In the genomic region with DNA sequence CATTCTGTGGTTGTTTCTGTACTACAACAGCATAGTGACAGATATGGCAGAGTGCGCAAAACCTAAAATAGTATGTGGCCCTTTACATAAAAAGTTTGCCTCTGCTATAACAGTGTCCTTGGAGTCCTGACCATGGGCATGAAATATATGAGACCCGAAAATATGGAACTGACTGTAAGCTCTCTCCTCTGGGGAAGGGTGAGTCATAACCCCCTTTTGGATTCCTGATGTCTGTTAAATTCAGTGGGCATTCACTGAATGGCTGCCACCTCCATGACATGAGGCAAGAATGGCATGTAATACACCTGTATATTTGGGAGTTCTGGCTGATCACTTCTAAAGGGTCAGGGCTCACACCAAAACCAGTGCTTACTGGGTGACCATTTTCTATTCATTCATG, we compare ENCODE assay signal across 11 cellular contexts. TPM values are rescaled to one million over a fixed set of nuclear protein-coding genes. Genes with fewer than 3 reads are reported as not detected.
A peak's percentile ranks its signal among the peaks of the same experiment; 100 is the strongest.
DNase-seq lines count a peak whose midpoint lies in the region; ATAC-seq and TF ChIP-seq lines count a peak whose summit lies in the region.
"Had no signal": no experiment of that assay in that cellular context is flagged by ENCODE, and none has a peak within 500 bp of the region (broad histone marks: within the 10 kb centered on the region; RNA-seq: fewer than 3 reads in every experiment).

No MANE protein-coding gene starts in this region.

- H2BK5ac ChIP-seq in mesenchymal stem cell (ENCODE audit: low read depth, low read length, poor library complexity, severe bottlenecking) = no peak overlapping the region

- no peak for TF ChIP-seq CTCF in activated CD8-positive, alpha-beta T cell treated with anti-CD3 and anti-CD28 coated beads for 36 hours (IDR thresholded peaks at IDR 0.05)
- TF ChIP-seq CTCF in upper lobe of left lung (IDR thresholded peaks at IDR 0.05) = no peak

- peak overlapping the region; percentile 4 to 35 for H3K4ac ChIP-seq in mesenchymal stem cell (ENCODE audit: low read depth in 1 of 2, low read length in 2 of 2)

- peak overlapping the region; percentile 18 for H4K91ac ChIP-seq in mesenchymal stem cell (ENCODE audit: low read length)

- peak overlapping the region; percentile 80 for H3K27ac Mint-ChIP-seq in activated naive CD4-positive, alpha-beta T cell treated with anti-CD3 and anti-CD28 coated beads, Interleukin-2, amount 10 ng/mL, durations not matched to agents 7 days and 5 days
- peak overlapping the region; percentile 81 for H3K27ac Mint-ChIP-seq in activated CD8-positive, alpha-beta T cell treated with anti-CD3 and anti-CD28 coated beads for 36 hours

- no peak overlapping the region for H2AFZ ChIP-seq in mesenchymal stem cell (ENCODE audit: low read depth, low read length)

- H3K4me3 ChIP-seq in mesenchymal stem cell (ENCODE audit: insufficient read depth in 1 of 2, low read depth in 1 of 2, low read length in 2 of 2) (peak overlapping the region in 1 of 2 experiments; percentile 35), upper lobe of left lung (no peak overlapping the region)
- H3K4me3 ChIP-seq: body of pancreas had no signal

- H3K27me3 ChIP-seq in mesenchymal stem cell (ENCODE audit: control insufficient read depth in 1 of 2, insufficient read depth in 1 of 2, low read length in 2 of 2) (no peaks in the 10 kb centered on the region), upper lobe of left lung (no peaks in the 10 kb centered on the region)
- H3K27me3 ChIP-seq: body of pancreas had no signal

- H3K36me3 ChIP-seq in mesenchymal stem cell (ENCODE audit: control insufficient read depth in 1 of 2, insufficient read depth in 2 of 2, low read depth in 1 of 2, low read length in 2 of 2) (peaks cover 0 to 5% of the 10 kb centered on the region in 2 experiments), upper lobe of left lung (no peaks in the 10 kb centered on the region)

- H3K27ac ChIP-seq in mesenchymal stem cell (ENCODE audit: low read length, poor library complexity, severe bottlenecking) = peak overlapping the region; percentile 80
- H3K27ac ChIP-seq in upper lobe of left lung = peak overlapping the region; percentile 94 to 97 (median 96)
- H3K27ac ChIP-seq in substantia nigra (ENCODE audit: low read depth, low read length, poor library complexity, severe bottlenecking) = no peak overlapping the region

- H3K23ac ChIP-seq in mesenchymal stem cell (ENCODE audit: low read length in 2 of 2) = no peak overlapping the region

- no peaks in the 10 kb centered on the region for H3K9me3 ChIP-seq in mesenchymal stem cell (ENCODE audit: control insufficient read depth, low read length)
- H3K9me3 ChIP-seq in upper lobe of left lung = no peaks in the 10 kb centered on the region
- H3K9me3 ChIP-seq: body of pancreas had no signal

- H3K4me3 Mint-ChIP-seq in activated naive CD4-positive, alpha-beta T cell treated with anti-CD3 and anti-CD28 coated beads, Interleukin-2, amount 10 ng/mL, durations not matched to agents 7 days and 5 days = no peak overlapping the region
- H3K4me3 Mint-ChIP-seq in activated CD8-positive, alpha-beta T cell treated with anti-CD3 and anti-CD28 coated beads for 36 hours = no peak overlapping the region

- H3K9me3 Mint-ChIP-seq in activated naive CD4-positive, alpha-beta T cell treated with anti-CD3 and anti-CD28 coated beads, Interleukin-2, amount 10 ng/mL, durations not matched to agents 7 days and 5 days = no peaks in the 10 kb centered on the region
- H3K9me3 Mint-ChIP-seq in activated CD8-positive, alpha-beta T cell treated with anti-CD3 and anti-CD28 coated beads for 36 hours = no peaks in the 10 kb centered on the region

- peaks cover 49% of the 10 kb centered on the region for H3K4me1 Mint-ChIP-seq in activated naive CD4-positive, alpha-beta T cell treated with anti-CD3 and anti-CD28 coated beads, Interleukin-2, amount 10 ng/mL, durations not matched to agents 7 days and 5 days
- H3K4me1 Mint-ChIP-seq in activated CD8-positive, alpha-beta T cell treated with anti-CD3 and anti-CD28 coated beads for 36 hours (ENCODE audit: low read depth) = peaks cover 40% of the 10 kb centered on the region

- peaks cover 46% of the 10 kb centered on the region for H3K36me3 Mint-ChIP-seq in activated naive CD4-positive, alpha-beta T cell treated with anti-CD3 and anti-CD28 coated beads, Interleukin-2, amount 10 ng/mL, durations not matched to agents 7 days and 5 days
- peaks cover 20% of the 10 kb centered on the region for H3K36me3 Mint-ChIP-seq in activated CD8-positive, alpha-beta T cell treated with anti-CD3 and anti-CD28 coated beads for 36 hours (ENCODE audit: low read depth)

- H2BK12ac ChIP-seq in mesenchymal stem cell (ENCODE audit: low read length in 2 of 2) = peak overlapping the region; percentile 25 to 44

- ATAC-seq in activated CD8-positive, alpha-beta T cell treated with anti-CD3 and anti-CD28 coated beads for 36 hours = no peak
- no peak for ATAC-seq in upper lobe of left lung (ENCODE audit: low FRiP score in 2 of 2)
- no peak for ATAC-seq in HG03378 (IDR thresholded peaks at IDR 0.05; ENCODE audit: unreplicated experiment)
- ATAC-seq: body of pancreas, right cardiac atrium had no signal

- no peak overlapping the region for H3K18ac ChIP-seq in mesenchymal stem cell (ENCODE audit: low read depth in 1 of 2, low read length in 2 of 2)

- no peak for TF ChIP-seq EP300 in upper lobe of left lung (IDR thresholded peaks at IDR 0.05)

- peak overlapping the region; percentile 47 for H2AK5ac ChIP-seq in mesenchymal stem cell (ENCODE audit: low read length, severe bottlenecking)

- intact Hi-C loops in activated CD8-positive, alpha-beta T cell treated with anti-CD3 and anti-CD28 coated beads for 36 hours (cut with micrococcal nuclease) = no loop called here

- no peaks in the 10 kb centered on the region for H3K27me3 Mint-ChIP-seq in activated naive CD4-positive, alpha-beta T cell treated with anti-CD3 and anti-CD28 coated beads, Interleukin-2, amount 10 ng/mL, durations not matched to agents 7 days and 5 days
- no peaks in the 10 kb centered on the region for H3K27me3 Mint-ChIP-seq in activated CD8-positive, alpha-beta T cell treated with anti-CD3 and anti-CD28 coated beads for 36 hours

- peak overlapping the region; percentile 83 for H3K9ac ChIP-seq in mesenchymal stem cell (ENCODE audit: low read length)

- 77% methylated on average over 2 of the region's 2 CpGs for WGBS in mesenchymal stem cell
- WGBS in upper lobe of left lung, 2 donors = 56 to 84% methylated on average over 2 of the region's 2 CpGs

- H3K4me2 ChIP-seq in mesenchymal stem cell (ENCODE audit: low read length, poor library complexity, severe bottlenecking) = no peak overlapping the region

- H3K14ac ChIP-seq in mesenchymal stem cell (ENCODE audit: low read length in 2 of 2) = no peak overlapping the region

- DNase-seq in activated naive CD4-positive, alpha-beta T cell treated with anti-CD3 and anti-CD28 coated beads, Interleukin-2, amount 10 ng/mL, durations not matched to agents 7 days and 5 days = no peak
- DNase-seq in activated naive CD4-positive, alpha-beta T cell (lab: John Stamatoyannopoulos, UW) = no peak
- no peak for DNase-seq in activated CD8-positive, alpha-beta T cell treated with anti-CD3 and anti-CD28 coated beads for 36 hours
- DNase-seq in mesenchymal stem cell (no peak), upper lobe of left lung (no peak), NCI-H2081 (lab: John Stamatoyannopoulos, UW) (no peak), substantia nigra (lab: John Stamatoyannopoulos, UW) (no peak)
- DNase-seq: body of pancreas, mammary epithelial cell, right cardiac atrium had no signal

- H3K4me1 ChIP-seq in mesenchymal stem cell (ENCODE audit: control insufficient read depth, insufficient read depth, low read depth, low read length) (peaks cover 21% of the 10 kb centered on the region), upper lobe of left lung (peaks cover 83 to 99% (median 95%) of the 10 kb centered on the region in 4 donors)

- TF ChIP-seq POLR2A in upper lobe of left lung (IDR thresholded peaks at IDR 0.05) = no peak

- no peaks in the 10 kb centered on the region for H3K79me1 ChIP-seq in mesenchymal stem cell (replicated peaks; ENCODE audit: low read length, poor library complexity, severe bottlenecking)

- no peak overlapping the region for H4K8ac ChIP-seq in mesenchymal stem cell (ENCODE audit: low read length)

- H2BK15ac ChIP-seq in mesenchymal stem cell (ENCODE audit: low read depth, poor library complexity, severe bottlenecking) = no peak overlapping the region

- POLR2A ChIA-PET in activated CD8-positive, alpha-beta T cell treated with anti-CD3 and anti-CD28 coated beads for 36 hours (lab: Charles Lee) = interaction anchor here (0.8 to 1.7 kb wide), 4 partner anchors 9 to 22 kb away, joined by 4 to 7 read pairs (median 6); no protein-coding TSS in a partner anchor

- H2BK120ac ChIP-seq in mesenchymal stem cell (ENCODE audit: low read depth, low read length) = no peak overlapping the region

- CTCF ChIA-PET in activated naive CD4-positive, alpha-beta T cell treated with anti-CD3 and anti-CD28 coated beads, Interleukin-2, amount 10 ng/mL, durations not matched to agents 7 days and 5 days (lab: Charles Lee) = interaction anchor here (1.2 to 6.7 kb wide), 4 partner anchors 15 to 40 kb away, joined by 3 to 69 read pairs (median 21); no protein-coding TSS in a partner anchor
- CTCF ChIA-PET in activated CD8-positive, alpha-beta T cell treated with anti-CD3 and anti-CD28 coated beads for 36 hours (lab: Charles Lee) = interaction anchor here (1.0 to 8.9 kb wide), 6 partner anchors 9 to 105 kb away, joined by 3 to 83 read pairs (median 10); no protein-coding TSS in a partner anchor

RNA-seq across cellular contexts. Expression of a gene that starts 6.1 kb away (rescaled TPM):
- total RNA-seq in activated CD8-positive, alpha-beta T cell treated with anti-CD3 and anti-CD28 coated beads for 36 hours = 10 to 100 TPM; 62.9 to 65.7 TPM
- polyA plus RNA-seq in mesenchymal stem cell (2013, experiment 1 of 2) = 43.1 TPM
- polyA plus RNA-seq in mesenchymal stem cell (2013, experiment 2 of 2) = 41.2 TPM
- 100 to 1,000 TPM in 1 of 6 donors, 10 to 100 TPM in 5; 31.5 to 103 (median 64.2) TPM for total RNA-seq in upper lobe of left lung

RNA-seq across cellular contexts. Expression of a gene that starts 21.0 kb away (rescaled TPM):
- not detected for total RNA-seq in activated CD8-positive, alpha-beta T cell treated with anti-CD3 and anti-CD28 coated beads for 36 hours
- polyA plus RNA-seq in mesenchymal stem cell (2013, experiment 1 of 2) = 0.01 TPM
- polyA plus RNA-seq in mesenchymal stem cell (2013, experiment 2 of 2) = 0.01 TPM
- under 1 TPM in 1 of 6 donors, not detected in 5; 0.09 TPM for total RNA-seq in upper lobe of left lung
- total RNA-seq: body of pancreas, mammary epithelial cell, right cardiac atrium had no signal
- polyA plus RNA-seq: mammary epithelial cell had no signal

RNA-seq across cellular contexts. Expression of a gene that starts 59.9 kb away (rescaled TPM):
- total RNA-seq in activated CD8-positive, alpha-beta T cell treated with anti-CD3 and anti-CD28 coated beads for 36 hours = 1 to 10 TPM; 1.6 TPM
- polyA plus RNA-seq in mesenchymal stem cell (2013, experiment 1 of 2) = 23.7 TPM
- 21.9 TPM for polyA plus RNA-seq in mesenchymal stem cell (2013, experiment 2 of 2)
- 1 to 10 TPM in 3 of 6 donors, under 1 TPM in 2, not detected in 1; 0.77 to 5.2 (median 1.2) TPM for total RNA-seq in upper lobe of left lung
